8 cellular contexts compared by ENCODE assay signal in genomic region chr15:65856821-65857455, GRCh38. TPM values are rescaled to one million over a fixed set of nuclear protein-coding genes. Genes with fewer than 3 reads are reported as not detected.
DNase-seq lines count a peak whose midpoint lies in the region; ATAC-seq and TF ChIP-seq lines count a peak whose summit lies in the region.

No MANE protein-coding gene starts in this region.

- no peak overlapping the region for H3K4me3 Mint-ChIP-seq in activated CD8-positive, alpha-beta T cell treated with anti-CD3 and anti-CD28 coated beads, Interleukin-2, amount 10 ng/mL, durations not matched to agents 7 days and 5 days
- H3K4me3 Mint-ChIP-seq in endothelial cell (ENCODE audit: unreplicated experiment) (no peak overlapping the region), nephron (no peak overlapping the region)

- TF ChIP-seq CTCF in endothelial cell (IDR thresholded peaks at IDR 0.05; ENCODE audit: unreplicated experiment) = peak; percentile 88
- peak; percentile 49 to 62 (median 50) for TF ChIP-seq CTCF in nephron (IDR thresholded peaks at IDR 0.05; ENCODE audit: unreplicated experiment in 3 of 3)

- H3K27ac Mint-ChIP-seq in activated CD8-positive, alpha-beta T cell treated with anti-CD3 and anti-CD28 coated beads, Interleukin-2, amount 10 ng/mL, durations not matched to agents 7 days and 5 days = no peak overlapping the region
- no peak overlapping the region for H3K27ac Mint-ChIP-seq in endothelial cell (ENCODE audit: unreplicated experiment)
- no peak overlapping the region for H3K27ac Mint-ChIP-seq in nephron

- H3K36me3 Mint-ChIP-seq in activated CD8-positive, alpha-beta T cell treated with anti-CD3 and anti-CD28 coated beads, Interleukin-2, amount 10 ng/mL, durations not matched to agents 7 days and 5 days (ENCODE audit: low read depth) = no peaks in the 10 kb centered on the region
- no peaks in the 10 kb centered on the region for H3K36me3 Mint-ChIP-seq in endothelial cell (ENCODE audit: low read depth, unreplicated experiment)
- no peaks in the 10 kb centered on the region for H3K36me3 Mint-ChIP-seq in nephron (ENCODE audit: low read depth)

- peaks cover 6% of the 10 kb centered on the region for H3K27me3 Mint-ChIP-seq in activated CD8-positive, alpha-beta T cell treated with anti-CD3 and anti-CD28 coated beads, Interleukin-2, amount 10 ng/mL, durations not matched to agents 7 days and 5 days (ENCODE audit: low read depth)
- H3K27me3 Mint-ChIP-seq in endothelial cell (ENCODE audit: unreplicated experiment) (no peaks in the 10 kb centered on the region), nephron (ENCODE audit: low read depth) (no peaks in the 10 kb centered on the region)

- H3K4me1 Mint-ChIP-seq in activated CD8-positive, alpha-beta T cell treated with anti-CD3 and anti-CD28 coated beads, Interleukin-2, amount 10 ng/mL, durations not matched to agents 7 days and 5 days (ENCODE audit: low read depth) = peaks cover 8% of the 10 kb centered on the region
- H3K4me1 Mint-ChIP-seq in endothelial cell (ENCODE audit: unreplicated experiment) = peaks cover 4% of the 10 kb centered on the region
- H3K4me1 Mint-ChIP-seq in nephron = peaks cover 8% of the 10 kb centered on the region

- CTCF ChIA-PET in activated CD8-positive, alpha-beta T cell treated with anti-CD3 and anti-CD28 coated beads, Interleukin-2, amount 10 ng/mL, durations not matched to agents 7 days and 5 days (lab: Charles Lee) = interaction anchor here (0.6 to 5.8 kb wide), 37 partner anchors 9 to 946 kb away, joined by 3 to 35 read pairs (median 4); partner anchors contain the start of genes ANKDD1A, DENND4A, RAB11A and SLC24A1

- ATAC-seq in activated CD8-positive, alpha-beta T cell treated with anti-CD3 and anti-CD28 coated beads, Interleukin-2, amount 10 ng/mL, durations not matched to agents 7 days and 5 days = peak; percentile 93

- no peaks in the 10 kb centered on the region for H3K9me3 Mint-ChIP-seq in activated CD8-positive, alpha-beta T cell treated with anti-CD3 and anti-CD28 coated beads, Interleukin-2, amount 10 ng/mL, durations not matched to agents 7 days and 5 days (ENCODE audit: insufficient read depth)
- H3K9me3 Mint-ChIP-seq in endothelial cell (ENCODE audit: unreplicated experiment) = no peaks in the 10 kb centered on the region
- no peaks in the 10 kb centered on the region for H3K9me3 Mint-ChIP-seq in nephron

- DNase-seq in NCI-H446 (lab: John Stamatoyannopoulos, UW) = peak; percentile 5 to 65
- no peak for DNase-seq in NCI-H446 treated with DMSO at 0.1 percent for 48 hours (lab: John Stamatoyannopoulos, UW)
- DNase-seq in NCI-H2171 treated with DMSO at 0.1 percent for 48 hours (lab: John Stamatoyannopoulos, UW) = peak; percentile 35
- peak; percentile 90 for DNase-seq in activated CD8-positive, alpha-beta T cell treated with anti-CD3 and anti-CD28 coated beads, Interleukin-2, amount 10 ng/mL, durations not matched to agents 7 days and 5 days
- DNase-seq in endothelial cell (ENCODE audit: low spot score) = peak; percentile 60
- peak; percentile 63 for DNase-seq in superior temporal gyrus (ENCODE audit: extremely low spot score)
- DNase-seq in HuH-7.5 (ENCODE audit: low spot score) = no peak

- POLR2A ChIA-PET in activated CD8-positive, alpha-beta T cell treated with anti-CD3 and anti-CD28 coated beads, Interleukin-2, amount 10 ng/mL, durations not matched to agents 7 days and 5 days (lab: Charles Lee) = interaction anchor here (0.9 kb wide), 1 partner anchor 64 kb away, joined by 4 read pairs; no protein-coding TSS in a partner anchor

RNA-seq across cellular contexts. Expression of gene RAB11A, which starts 12.4 kb away (rescaled TPM):
- total RNA-seq in activated CD8-positive, alpha-beta T cell treated with anti-CD3 and anti-CD28 coated beads, Interleukin-2, amount 10 ng/mL, durations not matched to agents 7 days and 5 days = 100 to 1,000 TPM; 163 to 168 TPM
- total RNA-seq in endothelial cell (ENCODE audit: unreplicated experiment) = 482 TPM

Comparison
In these comparisons a context has a peak if more than half of its experiments do, and no peak if none do; other contexts are left out.
1. DNase-seq: peak in NCI-H446 (2 of 2), NCI-H2171 treated with DMSO at 0.1 percent for 48 hours (single experiment), activated CD8-positive, alpha-beta T cell treated with anti-CD3 and anti-CD28 coated beads, Interleukin-2, amount 10 ng/mL, durations not matched to agents 7 days and 5 days (single experiment), endothelial cell (single experiment) and superior temporal gyrus (single experiment); none in NCI-H446 treated with DMSO at 0.1 percent for 48 hours (single experiment) and HuH-7.5 (single experiment).